In genomic region chr6:12163149-12163548, GRCh38 we compare ENCODE assay signal across 12 cellular contexts.
DNase-seq lines count a peak whose midpoint lies in the region; ATAC-seq, FAIRE-seq and TF ChIP-seq lines count a peak whose summit lies in the region.
"Had no signal": no experiment of that assay in that cellular context is flagged by ENCODE, and none has a peak within 500 bp of the region (broad histone marks: within the 10 kb centered on the region; RNA-seq: fewer than 3 reads in every experiment).

No MANE protein-coding gene starts in this region.

- H3K9me3 ChIP-seq in CD4-positive, alpha-beta T cell (ENCODE audit: control insufficient read depth, low read length), result no peaks in the 10 kb centered on the region
- H3K9me3 ChIP-seq: left ventricle myocardium inferior had no signal

- CTCF ChIA-PET in CD4-positive, alpha-beta T cell (lab: Charles Lee), result interaction anchor here (0.9 kb wide), 1 partner anchor 10 kb away, joined by 4 read pairs; no protein-coding TSS in a partner anchor

- H3K27me3 Mint-ChIP-seq in CD4-positive, alpha-beta T cell, result no peaks in the 10 kb centered on the region
- no peaks in the 10 kb centered on the region for H3K27me3 Mint-ChIP-seq in activated naive CD8-positive, alpha-beta T cell

- no peak overlapping the region for H3K27ac ChIP-seq in CD4-positive, alpha-beta T cell (ENCODE audit: low read depth, low read length)
- H3K27ac ChIP-seq: left ventricle myocardium inferior had no signal

- POLR2A ChIA-PET in CD4-positive, alpha-beta T cell (lab: Charles Lee), result interaction anchor here (1.0 kb wide), 2 partner anchors 70 to 153 kb away, joined by 4 to 6 read pairs; no protein-coding TSS in a partner anchor

- peak overlapping the region; percentile 44 for H3K27ac Mint-ChIP-seq in CD4-positive, alpha-beta T cell
- peak overlapping the region; percentile 2 for H3K27ac Mint-ChIP-seq in activated naive CD8-positive, alpha-beta T cell

- peak; percentile 14 to 48 (median 20) for DNase-seq in CD4-positive, alpha-beta T cell
- peak; percentile 35 for DNase-seq in LHCN-M2 (ENCODE audit: low read depth)
- no peak for DNase-seq in NCI-H2081 treated with DMSO at 0.1 percent for 48 hours (lab: John Stamatoyannopoulos, UW)
- no peak for DNase-seq in frontal cortex (ENCODE audit: low spot score in 2 of 2)
- no peak for DNase-seq in NCI-H1417 (lab: John Stamatoyannopoulos, UW)
- DNase-seq in CD1c-positive myeloid dendritic cell (ENCODE audit: extremely low spot score), result no peak
- DNase-seq: left ventricle myocardium inferior had no signal

- H3K9me3 Mint-ChIP-seq in CD4-positive, alpha-beta T cell, result no peaks in the 10 kb centered on the region
- H3K9me3 Mint-ChIP-seq in activated naive CD8-positive, alpha-beta T cell (ENCODE audit: low read depth), result no peaks in the 10 kb centered on the region

- H3K36me3 Mint-ChIP-seq in CD4-positive, alpha-beta T cell (ENCODE audit: low read depth), result peaks cover 50% of the 10 kb centered on the region
- H3K36me3 Mint-ChIP-seq in activated naive CD8-positive, alpha-beta T cell, result peaks cover 9% of the 10 kb centered on the region

- peaks cover 52% of the 10 kb centered on the region for H3K4me1 Mint-ChIP-seq in CD4-positive, alpha-beta T cell (ENCODE audit: low read depth)
- peaks cover 37% of the 10 kb centered on the region for H3K4me1 Mint-ChIP-seq in activated naive CD8-positive, alpha-beta T cell (ENCODE audit: low read depth)

- peak; percentile 97 for ATAC-seq in CD4-positive, alpha-beta T cell (ENCODE audit: poor library complexity)
- ATAC-seq in GM19438 (IDR thresholded peaks at IDR 0.05; ENCODE audit: low read depth, unreplicated experiment), result peak; percentile 61
- ATAC-seq: HepG2, Panc1 had no signal

- no peak for FAIRE-seq in frontal cortex (lab: Jason Lieb, UNC)
- FAIRE-seq: D721Med, HepG2 had no signal

- no peaks in the 10 kb centered on the region for H3K27me3 ChIP-seq in CD4-positive, alpha-beta T cell (ENCODE audit: control insufficient read depth, insufficient read depth, low read length)

- intact Hi-C loops in CD4-positive, alpha-beta T cell (cut with DNase I, micrococcal nuclease), result no loop called here

- H3K4me3 Mint-ChIP-seq in CD4-positive, alpha-beta T cell, result peak overlapping the region; percentile 45
- peak overlapping the region; percentile 11 for H3K4me3 Mint-ChIP-seq in activated naive CD8-positive, alpha-beta T cell

- TF ChIP-seq CTCF in CD4-positive, alpha-beta T cell (IDR thresholded peaks at IDR 0.05), result no peak

Comparison
In these comparisons a context has a peak if more than half of its experiments do, and no peak if none do; other contexts are left out.
1. DNase-seq: peak in CD4-positive, alpha-beta T cell (10 of 10) and LHCN-M2 (single experiment); none in NCI-H2081 treated with DMSO at 0.1 percent for 48 hours (single experiment), frontal cortex (0 of 2), NCI-H1417 (0 of 3) and CD1c-positive myeloid dendritic cell (single experiment).